In genomic region chr11:35134403-35135126, GRCh38 we compare ENCODE assay signal across 24 cellular contexts. TPM values are rescaled to one million over a fixed set of nuclear protein-coding genes. Genes with fewer than 3 reads are reported as not detected.
DNase-seq lines count a peak whose midpoint lies in the region; ATAC-seq and TF ChIP-seq lines count a peak whose summit lies in the region.
"Had no signal": no experiment of that assay in that cellular context is flagged by ENCODE, and none has a peak within 500 bp of the region (broad histone marks: within the 10 kb centered on the region; RNA-seq: fewer than 3 reads in every experiment).

No MANE protein-coding gene starts in this region.

- H2AFZ ChIP-seq in OCI-LY3 (ENCODE audit: low read depth, low read length): no peak overlapping the region

- 0 out of 2 replicates have a peak overlapping the region, but pooled peaks have one; percentile 3 for H3K9ac ChIP-seq in OCI-LY3 (ENCODE audit: low read length)

- CTCF ChIA-PET in CD4-positive, alpha-beta T cell (lab: Charles Lee): no interaction called here
- CTCF ChIA-PET in activated CD4-positive, alpha-beta memory T cell treated with anti-CD3 and anti-CD28 coated beads, Interleukin-2, amount 10 ng/mL, durations not matched to agents 7 days and 5 days (lab: Charles Lee): interaction anchor here (1.0 kb wide), 1 partner anchor 269 kb away, joined by 3 read pairs; no protein-coding TSS in a partner anchor

- H3K79me2 ChIP-seq in OCI-LY3 (ENCODE audit: low read length): peaks cover 77% of the 10 kb centered on the region

- H3K27me3 Mint-ChIP-seq in natural killer cell treated with Interleukin-12 subunit alpha and Interleukin-12 subunit beta and Interleukin-15 and Interleukin-18, amount 100 ng/mL, for 72 hours: no peaks in the 10 kb centered on the region
- H3K27me3 Mint-ChIP-seq in natural killer cell (ENCODE audit: low read depth in 2 of 2): peaks cover 0 to 3% of the 10 kb centered on the region in 2 donors
- no peaks in the 10 kb centered on the region for H3K27me3 Mint-ChIP-seq in CD4-positive, alpha-beta T cell
- peaks cover 12% of the 10 kb centered on the region for H3K27me3 Mint-ChIP-seq in activated CD4-positive, alpha-beta memory T cell treated with anti-CD3 and anti-CD28 coated beads, Interleukin-2, amount 10 ng/mL, durations not matched to agents 7 days and 5 days
- H3K27me3 Mint-ChIP-seq: memory B cell; stimulated activated naive CD8-positive, alpha-beta T cell treated with anti-CD3 and anti-CD28 coated beads, Interleukin-15, Interleukin-2, amounts not matched to agents 100 ng/mL and 50 ng/mL, for 24 hours had no signal

- POLR2A ChIA-PET in CD4-positive, alpha-beta T cell (lab: Charles Lee): interaction anchor here (0.6 kb wide), 1 partner anchor 74 kb away, joined by 3 read pairs; no protein-coding TSS in a partner anchor
- POLR2A ChIA-PET in activated CD4-positive, alpha-beta memory T cell treated with anti-CD3 and anti-CD28 coated beads, Interleukin-2, amount 10 ng/mL, durations not matched to agents 7 days and 5 days (lab: Charles Lee): interaction anchor here (1.2 kb wide), 1 partner anchor 23 kb away, joined by 3 read pairs; no protein-coding TSS in a partner anchor

- H3K27ac Mint-ChIP-seq in natural killer cell treated with Interleukin-12 subunit alpha and Interleukin-12 subunit beta and Interleukin-15 and Interleukin-18, amount 100 ng/mL, for 72 hours: no peak overlapping the region
- no peak overlapping the region for H3K27ac Mint-ChIP-seq in natural killer cell
- no peak overlapping the region for H3K27ac Mint-ChIP-seq in CD4-positive, alpha-beta T cell
- no peak overlapping the region for H3K27ac Mint-ChIP-seq in activated CD4-positive, alpha-beta memory T cell treated with anti-CD3 and anti-CD28 coated beads, Interleukin-2, amount 10 ng/mL, durations not matched to agents 7 days and 5 days
- H3K27ac Mint-ChIP-seq: activated CD4-positive, alpha-beta T cell treated with anti-CD3 and anti-CD28 coated beads, Interleukin-2, amount 10 ng/mL, durations not matched to agents 24 days and 14 days; memory B cell had no signal

- H3K4me1 Mint-ChIP-seq in natural killer cell treated with Interleukin-12 subunit alpha and Interleukin-12 subunit beta and Interleukin-15 and Interleukin-18, amount 100 ng/mL, for 72 hours (ENCODE audit: low read depth in 2 of 2): peaks cover 41 to 60% of the 10 kb centered on the region in 2 donors
- peaks cover 35 to 42% of the 10 kb centered on the region in 2 donors for H3K4me1 Mint-ChIP-seq in natural killer cell
- H3K4me1 Mint-ChIP-seq in CD4-positive, alpha-beta T cell (ENCODE audit: low read depth): peaks cover 56% of the 10 kb centered on the region
- peaks cover 25% of the 10 kb centered on the region for H3K4me1 Mint-ChIP-seq in activated CD4-positive, alpha-beta memory T cell treated with anti-CD3 and anti-CD28 coated beads, Interleukin-2, amount 10 ng/mL, durations not matched to agents 7 days and 5 days

- H3K9me3 Mint-ChIP-seq in natural killer cell treated with Interleukin-12 subunit alpha and Interleukin-12 subunit beta and Interleukin-15 and Interleukin-18, amount 100 ng/mL, for 72 hours: peaks cover 8% of the 10 kb centered on the region
- H3K9me3 Mint-ChIP-seq in natural killer cell: peaks cover 0 to 3% of the 10 kb centered on the region in 2 donors
- H3K9me3 Mint-ChIP-seq in CD4-positive, alpha-beta T cell: no peaks in the 10 kb centered on the region
- peaks cover 2% of the 10 kb centered on the region for H3K9me3 Mint-ChIP-seq in activated CD4-positive, alpha-beta memory T cell treated with anti-CD3 and anti-CD28 coated beads, Interleukin-2, amount 10 ng/mL, durations not matched to agents 7 days and 5 days
- H3K9me3 Mint-ChIP-seq: activated CD4-positive, alpha-beta T cell treated with anti-CD3 and anti-CD28 coated beads, Interleukin-2, amount 10 ng/mL, durations not matched to agents 24 days and 14 days; CD14-positive monocyte; memory B cell; stimulated activated naive CD8-positive, alpha-beta T cell treated with anti-CD3 and anti-CD28 coated beads, Interleukin-15, Interleukin-2, amounts not matched to agents 100 ng/mL and 50 ng/mL, for 24 hours had no signal

- no peaks in the 10 kb centered on the region for H3K9me3 ChIP-seq in OCI-LY3 (ENCODE audit: insufficient read depth, low read length)
- no peaks in the 10 kb centered on the region for H3K9me3 ChIP-seq in CD4-positive, alpha-beta T cell (ENCODE audit: control insufficient read depth, low read length)
- H3K9me3 ChIP-seq: heart right ventricle, spleen, tibial nerve had no signal

- ATAC-seq in natural killer cell treated with Interleukin-12 subunit alpha and Interleukin-12 subunit beta and Interleukin-15 and Interleukin-18, amount 100 ng/mL, for 72 hours: no peak
- ATAC-seq in natural killer cell: no peak
- no peak for ATAC-seq in CD4-positive, alpha-beta T cell (ENCODE audit: poor library complexity)
- ATAC-seq: left colon had no signal

- peaks cover 5% of the 10 kb centered on the region for H3K36me3 Mint-ChIP-seq in natural killer cell treated with Interleukin-12 subunit alpha and Interleukin-12 subunit beta and Interleukin-15 and Interleukin-18, amount 100 ng/mL, for 72 hours
- no peaks in the 10 kb centered on the region for H3K36me3 Mint-ChIP-seq in natural killer cell
- peaks cover 19% of the 10 kb centered on the region for H3K36me3 Mint-ChIP-seq in CD4-positive, alpha-beta T cell (ENCODE audit: low read depth)
- peaks cover 12% of the 10 kb centered on the region for H3K36me3 Mint-ChIP-seq in activated CD4-positive, alpha-beta memory T cell treated with anti-CD3 and anti-CD28 coated beads, Interleukin-2, amount 10 ng/mL, durations not matched to agents 7 days and 5 days (ENCODE audit: low read depth)
- H3K36me3 Mint-ChIP-seq: CD14-positive monocyte, memory B cell had no signal

- H3K27me3 ChIP-seq in OCI-LY3 (ENCODE audit: low read depth, low read length): no peaks in the 10 kb centered on the region
- no peaks in the 10 kb centered on the region for H3K27me3 ChIP-seq in CD4-positive, alpha-beta T cell (ENCODE audit: control insufficient read depth, insufficient read depth, low read length)
- H3K27me3 ChIP-seq: heart right ventricle, spleen, tibial nerve had no signal

- peaks cover 88% of the 10 kb centered on the region for H3K4me1 ChIP-seq in OCI-LY3 (ENCODE audit: low read length)

- H4K20me1 ChIP-seq in OCI-LY3 (ENCODE audit: insufficient read depth, low read length): no peaks in the 10 kb centered on the region

- no peak for TF ChIP-seq CTCF in natural killer cell (IDR thresholded peaks at IDR 0.05)
- TF ChIP-seq CTCF in OCI-LY3 (IDR thresholded peaks at IDR 0.05; ENCODE audit: low read depth, low read length): no peak
- TF ChIP-seq CTCF in fibroblast of mammary gland (conservative IDR thresholded peaks at IDR 0.05; ENCODE audit: control insufficient read depth, insufficient read depth, low read depth, low read length): no peak
- TF ChIP-seq CTCF in CD4-positive, alpha-beta T cell (IDR thresholded peaks at IDR 0.05): no peak

- DNase-seq in natural killer cell treated with Interleukin-12 subunit alpha and Interleukin-12 subunit beta and Interleukin-15 and Interleukin-18, amount 100 ng/mL, for 72 hours (ENCODE audit: low spot score): no peak
- DNase-seq in natural killer cell: no peak
- DNase-seq in fibroblast of mammary gland (ENCODE audit: low read depth): peak; percentile 88
- DNase-seq in CD4-positive, alpha-beta T cell: no peak
- DNase-seq in activated CD4-positive, alpha-beta memory T cell treated with anti-CD3 and anti-CD28 coated beads, Interleukin-2, amount 10 ng/mL, durations not matched to agents 7 days and 5 days: no peak
- DNase-seq in cerebellar cortex (ENCODE audit: low spot score): no peak
- no peak for DNase-seq in NCI-H524 treated with DMSO at 0.1 percent for 48 hours (lab: John Stamatoyannopoulos, UW)
- DNase-seq: ACHN; activated CD4-positive, alpha-beta T cell treated with anti-CD3 and anti-CD28 coated beads, Interleukin-2, amount 10 ng/mL, durations not matched to agents 24 days and 14 days; dermis blood vessel endothelial cell; heart right ventricle; Kasumi-1; left colon; NCI-H1092 treated with DMSO at 0.1 percent for 48 hours; NCI-H446 treated with DMSO at 0.1 percent for 48 hours; spleen; stimulated activated CD4-positive, alpha-beta T cell treated with anti-CD3 and anti-CD28 coated beads, Interleukin-4, amount 100 ng/mL, for 24 hours had no signal

- H3K4me3 ChIP-seq in OCI-LY3 (ENCODE audit: low read length) (no peak overlapping the region), fibroblast of mammary gland (ENCODE audit: control insufficient read depth, low read depth, low read length) (no peak overlapping the region)
- H3K4me3 ChIP-seq: cardiac muscle cell, heart right ventricle, spleen, tibial nerve had no signal

- H3K4me2 ChIP-seq in OCI-LY3 (ENCODE audit: low read length): 0 out of 2 replicates have a peak overlapping the region, but pooled peaks have one; percentile 98

- intact Hi-C loops in natural killer cell (cut with micrococcal nuclease): no loop called here
- intact Hi-C loops in CD4-positive, alpha-beta T cell (cut with DNase I, micrococcal nuclease): loop anchor here in 1 of 2 experiments (5.0 kb wide), 1 partner anchor 137 kb away; no protein-coding TSS in a partner anchor

- H3K36me3 ChIP-seq in OCI-LY3 (replicated peaks; ENCODE audit: low read depth, low read length): peaks cover 4% of the 10 kb centered on the region
- H3K36me3 ChIP-seq: cardiac muscle cell, heart right ventricle, spleen, tibial nerve had no signal

- H3K4me3 Mint-ChIP-seq in natural killer cell treated with Interleukin-12 subunit alpha and Interleukin-12 subunit beta and Interleukin-15 and Interleukin-18, amount 100 ng/mL, for 72 hours: peak overlapping the region; percentile 4
- no peak overlapping the region for H3K4me3 Mint-ChIP-seq in natural killer cell
- no peak overlapping the region for H3K4me3 Mint-ChIP-seq in CD4-positive, alpha-beta T cell
- no peak overlapping the region for H3K4me3 Mint-ChIP-seq in activated CD4-positive, alpha-beta memory T cell treated with anti-CD3 and anti-CD28 coated beads, Interleukin-2, amount 10 ng/mL, durations not matched to agents 7 days and 5 days
- H3K4me3 Mint-ChIP-seq: activated CD4-positive, alpha-beta T cell treated with anti-CD3 and anti-CD28 coated beads, Interleukin-2, amount 10 ng/mL, durations not matched to agents 24 days and 14 days; CD14-positive monocyte; memory B cell had no signal

- H3K27ac ChIP-seq in OCI-LY3 (ENCODE audit: low read length): no peak overlapping the region
- no peak overlapping the region for H3K27ac ChIP-seq in CD4-positive, alpha-beta T cell (ENCODE audit: low read depth, low read length)
- H3K27ac ChIP-seq: cardiac muscle cell, heart right ventricle, spleen, tibial nerve, VCaP had no signal

RNA-seq across cellular contexts. Expression of gene CD44, which starts 4.4 kb away (rescaled TPM):
- 100 to 1,000 TPM; 698 to 736 TPM for total RNA-seq in natural killer cell treated with Interleukin-12 subunit alpha and Interleukin-12 subunit beta and Interleukin-15 and Interleukin-18, amount 100 ng/mL, for 72 hours
- total RNA-seq in natural killer cell: 100 to 1,000 TPM; 354 to 638 (median 490) TPM
- 1,000 to 10,000 TPM; 1,283 to 1,330 TPM for total RNA-seq in CD4-positive, alpha-beta T cell
- total RNA-seq in activated CD4-positive, alpha-beta memory T cell treated with anti-CD3 and anti-CD28 coated beads, Interleukin-2, amount 10 ng/mL, durations not matched to agents 7 days and 5 days: 100 to 1,000 TPM; 634 to 645 TPM
